ENCODE assay signal across 8 cellular contexts in the genomic region with DNA sequence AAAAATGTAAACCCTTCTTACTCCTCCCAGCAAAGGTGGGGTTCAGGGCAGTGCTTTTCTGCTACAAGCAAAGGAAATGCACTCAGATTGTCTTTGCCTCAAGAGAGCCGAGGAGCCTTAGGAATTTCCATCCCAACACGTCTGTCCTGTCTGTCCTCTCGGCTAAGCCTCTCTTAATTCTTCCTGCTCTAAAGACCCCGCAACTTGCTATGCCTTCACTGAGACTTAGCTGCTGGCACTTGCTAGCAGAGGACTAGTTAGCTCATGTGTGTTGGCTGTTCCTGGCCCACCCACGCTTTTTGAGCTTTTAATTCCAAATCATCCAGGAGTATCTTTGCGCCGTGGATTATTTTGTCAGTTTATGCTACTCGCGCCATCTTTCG. TPM values are rescaled to one million over a fixed set of nuclear protein-coding genes. Genes with fewer than 3 reads are reported as not detected.
A peak's percentile ranks its signal among the peaks of the same experiment; 100 is the strongest.
DNase-seq lines count a peak whose midpoint lies in the region; ATAC-seq, FAIRE-seq and TF ChIP-seq lines count a peak whose summit lies in the region.

No MANE protein-coding gene starts in this region.

- H3K27ac ChIP-seq in Panc1 (ENCODE audit: low read length) (peak overlapping the region; percentile 94), epithelial cell of prostate (peak overlapping the region; percentile 62)

- in situ Hi-C loops in Panc1 (cut with HindIII; ENCODE audit: low pct_unique_long_range_greater_than_20kb, low sequenced_read_pairs), result no loop called here

- FAIRE-seq in GM12892 (lab: Jason Lieb, UNC), result peak; percentile 36

- BruUV-seq in Panc1 (replicated peaks; lab: Mats Ljungman, UMichigan), result no TSS peak

- peak; percentile 22 for ATAC-seq in Panc1

- no peak for DNase-seq in GM12892 (ENCODE audit: insufficient read length)
- no peak for DNase-seq in Panc1 (ENCODE audit: low read depth, low spot score)
- no peak for DNase-seq in epithelial cell of prostate (ENCODE audit: low read depth, low spot score)
- DNase-seq in retinal pigment epithelial cell (ENCODE audit: low read depth), result no peak
- no peak for DNase-seq in DMS79 (lab: John Stamatoyannopoulos, UW)
- no peak for DNase-seq in NCI-H2171 (lab: John Stamatoyannopoulos, UW)
- no peak for DNase-seq in NCI-H2081 (lab: John Stamatoyannopoulos, UW)
- no peak for DNase-seq in AML-193 (lab: John Stamatoyannopoulos, UW)

- H3K27me3 ChIP-seq in Panc1 (ENCODE audit: control insufficient read depth, insufficient read depth, low read length), result no peaks in the 10 kb centered on the region

- intact Hi-C loops in Panc1 (cut with micrococcal nuclease; ENCODE audit: unreplicated experiment), result loop anchor here (10.0 kb wide), 1 partner anchor 569 kb away; no protein-coding TSS in a partner anchor

- peaks cover 24% of the 10 kb centered on the region for H3K36me3 ChIP-seq in Panc1 (ENCODE audit: control insufficient read depth, insufficient read depth, low read length)

- H3K4me3 ChIP-seq in Panc1 (ENCODE audit: low read depth in 2 of 2, low read length in 2 of 2) (peak overlapping the region; percentile 83 to 89), retinal pigment epithelial cell (ENCODE audit: low read length) (peak overlapping the region; percentile 87)

- TF ChIP-seq CTCF in Panc1 (IDR thresholded peaks at IDR 0.05) (no peak), retinal pigment epithelial cell (conservative IDR thresholded peaks at IDR 0.05; ENCODE audit: low read depth, low read length) (no peak)

- POLR2A ChIA-PET in Panc1 (lab: Charles Lee), result no interaction called here

- H3K9me3 ChIP-seq in Panc1 (ENCODE audit: control insufficient read depth, insufficient read depth, low read depth, low read length), result no peaks in the 10 kb centered on the region

- no peak for TF ChIP-seq POLR2A in GM12892 (IDR thresholded peaks at IDR 0.05; ENCODE audit: low read depth, low read length)

- peaks cover 39% of the 10 kb centered on the region for H3K4me1 ChIP-seq in Panc1 (ENCODE audit: control insufficient read depth, insufficient read depth, low read length)

- CTCF ChIA-PET in Panc1 (lab: Charles Lee), result interaction anchor here (1.0 to 1.2 kb wide), 2 partner anchors 57 to 181 kb away, joined by 4 to 5 read pairs; no protein-coding TSS in a partner anchor

RNA-seq across cellular contexts. Expression of a gene that starts 0.5 kb away (rescaled TPM):
- polyA plus RNA-seq in GM12892 (2012; ENCODE audit: missing spikeins), result 106 TPM
- total RNA-seq in Panc1 (2021; ENCODE audit: unreplicated experiment), result 109 TPM
- polyA plus RNA-seq in Panc1 (2012; ENCODE audit: insufficient read length), result 178 TPM

RNA-seq across cellular contexts. Expression of a gene that starts 7.8 kb away (rescaled TPM):
- not detected for polyA plus RNA-seq in GM12892 (2012; ENCODE audit: missing spikeins)
- total RNA-seq in Panc1 (2021; ENCODE audit: unreplicated experiment), result 0.39 TPM
- polyA plus RNA-seq in Panc1 (2012; ENCODE audit: insufficient read length), result 0.48 TPM

RNA-seq across cellular contexts. Expression of a gene that starts 34.5 kb away (rescaled TPM):
- 118 TPM for polyA plus RNA-seq in GM12892 (2012; ENCODE audit: missing spikeins)
- 117 TPM for total RNA-seq in Panc1 (2021; ENCODE audit: unreplicated experiment)
- polyA plus RNA-seq in Panc1 (2012; ENCODE audit: insufficient read length), result 49.3 TPM

RNA-seq across cellular contexts. Expression of a gene that starts 59.9 kb away (rescaled TPM):
- polyA plus RNA-seq in GM12892 (2012; ENCODE audit: missing spikeins), result 12.2 TPM
- 4.3 TPM for total RNA-seq in Panc1 (2021; ENCODE audit: unreplicated experiment)
- polyA plus RNA-seq in Panc1 (2012; ENCODE audit: insufficient read length), result 2.7 TPM
